In the genomic region with DNA sequence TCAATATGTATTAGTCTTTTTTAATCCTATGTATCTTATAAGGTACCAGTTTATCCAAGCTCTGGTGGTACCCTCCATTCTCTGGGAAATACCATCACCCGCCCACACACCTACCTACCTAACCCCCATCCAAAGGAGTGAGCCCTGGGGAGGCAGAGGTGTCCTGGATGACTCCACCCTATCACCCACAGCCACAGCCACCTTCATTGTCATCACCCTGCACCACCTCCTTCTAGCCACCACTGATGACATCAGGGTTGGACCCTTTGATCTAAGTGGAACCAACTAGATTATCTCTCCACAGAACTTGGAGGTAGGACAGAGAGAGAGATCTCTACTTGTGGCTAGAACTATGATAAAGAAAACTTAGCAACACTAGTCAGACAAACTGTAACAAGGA, we compare ENCODE assay signal across 20 cellular contexts.
DNase-seq lines count a peak whose midpoint lies in the region; ATAC-seq and TF ChIP-seq lines count a peak whose summit lies in the region.
"Had no signal": no experiment of that assay in that cellular context is flagged by ENCODE, and none has a peak within 500 bp of the region (broad histone marks: within the 10 kb centered on the region; RNA-seq: fewer than 3 reads in every experiment).

No MANE protein-coding gene starts in this region.

- no peak overlapping the region for H3K9ac ChIP-seq in DND-41 (ENCODE audit: low read depth, low read length)

- no peaks in the 10 kb centered on the region for H3K4me1 ChIP-seq in DND-41 (ENCODE audit: insufficient read depth, low read length)
- 0 out of 2 replicates have a peak, but pooled peaks cover 3% of the 10 kb centered on the region for H3K4me1 ChIP-seq in HEK293 (ENCODE audit: control insufficient read depth, insufficient read depth, low read length)
- H3K4me1 ChIP-seq: thyroid gland had no signal

- DNase-seq in DND-41, result no peak
- peak; percentile 7 for DNase-seq in SW480 (ENCODE audit: low spot score)
- DNase-seq in activated naive CD4-positive, alpha-beta T cell treated with anti-CD3 and anti-CD28 coated beads, Interleukin-2, amount 10 ng/mL, durations not matched to agents 7 days and 5 days, result no peak
- DNase-seq: activated naive CD8-positive, alpha-beta T cell treated with anti-CD3 and anti-CD28 coated beads, Interleukin-2, amount 10 ng/mL, durations not matched to agents 7 days and 5 days; activated T-cell treated with anti-CD3 and anti-CD28 coated beads for 4 hours; hypothalamus; left colon; NCI-H446; NCI-H774; SIG-M5; stimulated activated CD4-positive, alpha-beta T cell treated with anti-CD3 and anti-CD28 coated beads, Interleukin-4, amount 100 ng/mL, for 1 hour; thyroid gland had no signal

- H3K36me3 ChIP-seq in DND-41 (ENCODE audit: insufficient read depth, low read length) (no peaks in the 10 kb centered on the region), HEK293 (ENCODE audit: control insufficient read depth in 2 of 2, insufficient read depth in 1 of 2, low read length in 2 of 2) (no peaks in the 10 kb centered on the region; a peak in 1 of 3 replicates)
- H3K36me3 ChIP-seq: thyroid gland had no signal

- ATAC-seq in DND-41 (ENCODE audit: insufficient read depth, low read depth) (peak; percentile 60; the same call in 2 of the 3 replicates), esophagus mucosa (peak; percentile 46), HG02885 (IDR thresholded peaks at IDR 0.05; ENCODE audit: poor library complexity, unreplicated experiment) (no peak), HG02623 (IDR thresholded peaks at IDR 0.05; ENCODE audit: unreplicated experiment) (no peak)
- ATAC-seq: HepG2, left colon had no signal

- no peaks in the 10 kb centered on the region for H3K27me3 Mint-ChIP-seq in activated naive CD4-positive, alpha-beta T cell treated with anti-CD3 and anti-CD28 coated beads, Interleukin-2, amount 10 ng/mL, durations not matched to agents 7 days and 5 days
- H3K27me3 Mint-ChIP-seq: CD8-positive, alpha-beta memory T cell had no signal

- no peak overlapping the region for H2AFZ ChIP-seq in DND-41 (ENCODE audit: low read depth, low read length)

- H3K9me3 Mint-ChIP-seq in activated naive CD4-positive, alpha-beta T cell treated with anti-CD3 and anti-CD28 coated beads, Interleukin-2, amount 10 ng/mL, durations not matched to agents 7 days and 5 days, result no peaks in the 10 kb centered on the region
- H3K9me3 Mint-ChIP-seq: activated naive CD8-positive, alpha-beta T cell treated with anti-CD3 and anti-CD28 coated beads, Interleukin-2, amount 10 ng/mL, durations not matched to agents 7 days and 5 days; nephron had no signal

- peaks cover 19% of the 10 kb centered on the region for H3K79me2 ChIP-seq in DND-41 (ENCODE audit: insufficient read depth, low read length)

- no peak overlapping the region for H3K4me2 ChIP-seq in DND-41 (ENCODE audit: insufficient read depth, low read length)

- POLR2A ChIA-PET in HEK293 (lab: Yijun Ruan, JAX), result interaction anchor here (0.7 kb wide), 1 partner anchor 318 kb away, joined by 3 read pairs; no protein-coding TSS in a partner anchor

- no peaks in the 10 kb centered on the region for H3K27me3 ChIP-seq in DND-41 (ENCODE audit: insufficient read depth, low read length, poor library complexity)
- H3K27me3 ChIP-seq: thyroid gland had no signal

- H3K9me3 ChIP-seq in DND-41 (ENCODE audit: insufficient read depth, low read length, severe bottlenecking), result no peaks in the 10 kb centered on the region
- no peaks in the 10 kb centered on the region for H3K9me3 ChIP-seq in HEK293 (ENCODE audit: control insufficient read depth, insufficient read depth, low read depth, low read length)
- H3K9me3 ChIP-seq: thyroid gland had no signal

- no peak overlapping the region for H3K4me3 Mint-ChIP-seq in activated naive CD4-positive, alpha-beta T cell treated with anti-CD3 and anti-CD28 coated beads, Interleukin-2, amount 10 ng/mL, durations not matched to agents 7 days and 5 days
- H3K4me3 Mint-ChIP-seq: activated naive CD8-positive, alpha-beta T cell treated with anti-CD3 and anti-CD28 coated beads, Interleukin-2, amount 10 ng/mL, durations not matched to agents 7 days and 5 days; CD8-positive, alpha-beta memory T cell; nephron had no signal

- H3K4me3 ChIP-seq in DND-41 (ENCODE audit: low read depth in 1 of 2, low read length in 2 of 2), result no peak overlapping the region
- no peak overlapping the region for H3K4me3 ChIP-seq in HEK293 (ENCODE audit: low read depth, low read length)
- H3K4me3 ChIP-seq: thyroid gland had no signal

- peaks cover 28% of the 10 kb centered on the region; the same call in 1 of the 2 replicates for H4K20me1 ChIP-seq in DND-41 (ENCODE audit: insufficient read depth, low read length)

- H3K27ac ChIP-seq in DND-41 (ENCODE audit: low read length), result no peak overlapping the region
- no peak overlapping the region for H3K27ac ChIP-seq in HEK293 (ENCODE audit: extremely low read depth, low read depth, low read length)
- H3K27ac ChIP-seq: HL-60, thyroid gland had no signal

- no peaks in the 10 kb centered on the region for H3K36me3 Mint-ChIP-seq in activated naive CD4-positive, alpha-beta T cell treated with anti-CD3 and anti-CD28 coated beads, Interleukin-2, amount 10 ng/mL, durations not matched to agents 7 days and 5 days
- H3K36me3 Mint-ChIP-seq: activated naive CD8-positive, alpha-beta T cell treated with anti-CD3 and anti-CD28 coated beads, Interleukin-2, amount 10 ng/mL, durations not matched to agents 7 days and 5 days; CD8-positive, alpha-beta memory T cell had no signal

- no peaks in the 10 kb centered on the region for H3K4me1 Mint-ChIP-seq in activated naive CD4-positive, alpha-beta T cell treated with anti-CD3 and anti-CD28 coated beads, Interleukin-2, amount 10 ng/mL, durations not matched to agents 7 days and 5 days
- H3K4me1 Mint-ChIP-seq: CD8-positive, alpha-beta memory T cell had no signal

- CTCF ChIA-PET in HEK293 (lab: Yijun Ruan, JAX), result no interaction called here
- CTCF ChIA-PET in activated naive CD4-positive, alpha-beta T cell treated with anti-CD3 and anti-CD28 coated beads, Interleukin-2, amount 10 ng/mL, durations not matched to agents 7 days and 5 days (lab: Charles Lee), result no interaction called here

- TF ChIP-seq CTCF in DND-41 (IDR thresholded peaks at IDR 0.05; ENCODE audit: borderline replicate concordance, extremely low read depth, low read length, poor library complexity, severe bottlenecking), result no peak
- TF ChIP-seq CTCF in HEK293 (tag by site-specific recombination; IDR thresholded peaks at IDR 0.05), result no peak

- no peak overlapping the region for H3K27ac Mint-ChIP-seq in activated naive CD4-positive, alpha-beta T cell treated with anti-CD3 and anti-CD28 coated beads, Interleukin-2, amount 10 ng/mL, durations not matched to agents 7 days and 5 days
- H3K27ac Mint-ChIP-seq: activated naive CD8-positive, alpha-beta T cell treated with anti-CD3 and anti-CD28 coated beads, Interleukin-2, amount 10 ng/mL, durations not matched to agents 7 days and 5 days; nephron had no signal

TF ChIP-seq in HEK293, 187 proteins besides CTCF, POLR2A, EP300 and RAD21:
- TF ChIP-seq EGR2 (tag by site-specific recombination; IDR thresholded peaks at IDR 0.05; ENCODE audit: low read depth) (peak; percentile 87), ZFHX2 (tag by site-specific recombination; conservative IDR thresholded peaks at IDR 0.05) (peak; percentile 79), ZNF701 (tag by site-specific recombination; IDR thresholded peaks at IDR 0.05) (no peak)
- TF ChIP-seq, protein P1, sequence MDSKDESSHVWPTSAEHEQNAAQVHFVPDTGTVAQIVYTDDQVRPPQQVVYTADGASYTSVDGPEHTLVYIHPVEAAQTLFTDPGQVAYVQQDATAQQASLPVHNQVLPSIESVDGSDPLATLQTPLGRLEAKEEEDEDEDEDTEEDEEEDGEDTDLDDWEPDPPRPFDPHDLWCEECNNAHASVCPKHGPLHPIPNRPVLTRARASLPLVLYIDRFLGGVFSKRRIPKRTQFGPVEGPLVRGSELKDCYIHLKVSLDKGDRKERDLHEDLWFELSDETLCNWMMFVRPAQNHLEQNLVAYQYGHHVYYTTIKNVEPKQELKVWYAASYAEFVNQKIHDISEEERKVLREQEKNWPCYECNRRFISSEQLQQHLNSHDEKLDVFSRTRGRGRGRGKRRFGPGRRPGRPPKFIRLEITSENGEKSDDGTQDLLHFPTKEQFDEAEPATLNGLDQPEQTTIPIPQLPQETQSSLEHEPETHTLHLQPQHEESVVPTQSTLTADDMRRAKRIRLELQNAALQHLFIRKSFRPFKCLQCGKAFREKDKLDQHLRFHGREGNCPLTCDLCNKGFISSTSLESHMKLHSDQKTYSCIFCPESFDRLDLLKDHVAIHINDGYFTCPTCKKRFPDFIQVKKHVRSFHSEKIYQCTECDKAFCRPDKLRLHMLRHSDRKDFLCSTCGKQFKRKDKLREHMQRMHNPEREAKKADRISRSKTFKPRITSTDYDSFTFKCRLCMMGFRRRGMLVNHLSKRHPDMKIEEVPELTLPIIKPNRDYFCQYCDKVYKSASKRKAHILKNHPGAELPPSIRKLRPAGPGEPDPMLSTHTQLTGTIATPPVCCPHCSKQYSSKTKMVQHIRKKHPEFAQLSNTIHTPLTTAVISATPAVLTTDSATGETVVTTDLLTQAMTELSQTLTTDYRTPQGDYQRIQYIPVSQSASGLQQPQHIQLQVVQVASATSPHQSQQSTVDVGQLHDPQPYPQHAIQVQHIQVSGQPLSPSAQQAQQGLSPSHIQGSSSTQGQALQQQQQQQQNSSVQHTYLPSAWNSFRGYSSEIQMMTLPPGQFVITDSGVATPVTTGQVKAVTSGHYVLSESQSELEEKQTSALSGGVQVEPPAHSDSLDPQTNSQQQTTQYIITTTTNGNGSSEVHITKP (tag by site-specific recombination; IDR thresholded peaks at IDR 0.05), result peak; percentile 45

Comparison
In these comparisons a context has a peak if more than half of its experiments do, and no peak if none do; other contexts are left out.
1. ATAC-seq: peak in DND-41 (single experiment) and esophagus mucosa (single experiment); none in HG02885 (single experiment) and HG02623 (single experiment).